21 cellular contexts compared by ENCODE assay signal in genomic region chr17:9174779-9175574, GRCh38.
DNase-seq lines count a peak whose midpoint lies in the region; ATAC-seq and TF ChIP-seq lines count a peak whose summit lies in the region.
"Had no signal": no experiment of that assay in that cellular context is flagged by ENCODE, and none has a peak within 500 bp of the region (broad histone marks: within the 10 kb centered on the region; RNA-seq: fewer than 3 reads in every experiment).

No MANE protein-coding gene starts in this region.

- H3K27ac ChIP-seq in Karpas-422 (ENCODE audit: low read length), result no peak overlapping the region
- peak overlapping the region in 3 of 4 donors; percentile 49 to 61 (median 54) for H3K27ac ChIP-seq in esophagus squamous epithelium
- H3K27ac ChIP-seq in right cardiac atrium (ENCODE audit: low read length), result no peak overlapping the region
- H3K27ac ChIP-seq in osteoblast (ENCODE audit: low read depth, low read length), result no peak overlapping the region
- peak overlapping the region in 1 of 4 donors; percentile 12 for H3K27ac ChIP-seq in sigmoid colon
- H3K27ac ChIP-seq: HL-60, KMS-11, Peyer's patch, SJSA1 had no signal

- H3K9me3 Mint-ChIP-seq in Calu3 (ENCODE audit: low read depth, unreplicated experiment), result no peaks in the 10 kb centered on the region
- H3K9me3 Mint-ChIP-seq: CD4-positive, CD25-positive, alpha-beta regulatory T cell had no signal

- no peak for TF ChIP-seq POLR2A in esophagus squamous epithelium (IDR thresholded peaks at IDR 0.05)
- TF ChIP-seq POLR2A in sigmoid colon (IDR thresholded peaks at IDR 0.05), result no peak

- H3K9me2 ChIP-seq in Karpas-422 (replicated peaks; ENCODE audit: insufficient read depth, low read length), result no peaks in the 10 kb centered on the region

- 83 to 92% methylated on average over 2 to 6 of the region's 9 CpGs for WGBS in esophagus squamous epithelium, 2 donors
- 82% methylated on average over 9 of the region's 9 CpGs for WGBS in right cardiac atrium
- 93% methylated on average over 9 of the region's 9 CpGs for WGBS in sigmoid colon, 2 donors

- H3K4me3 ChIP-seq in Karpas-422 (ENCODE audit: low read length) (no peak overlapping the region), esophagus squamous epithelium (no peak overlapping the region), right cardiac atrium (ENCODE audit: low read length) (no peak overlapping the region), osteoblast (ENCODE audit: insufficient read depth, low read length) (no peak overlapping the region), sigmoid colon (no peak overlapping the region)
- H3K4me3 ChIP-seq: HAP-1, Peyer's patch, SJSA1 had no signal

- no peak overlapping the region for H3K9ac ChIP-seq in Karpas-422 (ENCODE audit: low read length)
- H3K9ac ChIP-seq: KMS-11 had no signal

- no peaks in the 10 kb centered on the region for H4K20me1 ChIP-seq in Karpas-422 (ENCODE audit: insufficient read depth, low read depth, low read length)
- no peaks in the 10 kb centered on the region for H4K20me1 ChIP-seq in osteoblast (ENCODE audit: insufficient read depth, low read length)

- ATAC-seq in right cardiac atrium, result peak; percentile 15 to 28

- TF ChIP-seq CTCF in esophagus squamous epithelium (IDR thresholded peaks at IDR 0.05) (peak in 1 of 6 experiments; percentile 6), osteoblast (IDR thresholded peaks at IDR 0.05; ENCODE audit: extremely low read depth, low read depth, low read length) (no peak), Calu3 (IDR thresholded peaks at IDR 0.05; ENCODE audit: unreplicated experiment) (no peak), sigmoid colon (IDR thresholded peaks at IDR 0.05) (no peak)

- H3K27me3 ChIP-seq in Karpas-422 (ENCODE audit: low read length) (no peaks in the 10 kb centered on the region), esophagus squamous epithelium (no peaks in the 10 kb centered on the region), right cardiac atrium (ENCODE audit: control insufficient read depth, insufficient read depth) (no peaks in the 10 kb centered on the region), osteoblast (ENCODE audit: insufficient read depth, low read length) (no peaks in the 10 kb centered on the region), sigmoid colon (no peaks in the 10 kb centered on the region)
- H3K27me3 ChIP-seq: Peyer's patch, SJSA1 had no signal

- no TSS peak for BruUV-seq in Calu3 (replicated peaks; lab: Mats Ljungman, UMichigan)

- no peaks in the 10 kb centered on the region for H3K36me3 Mint-ChIP-seq in Calu3 (ENCODE audit: insufficient read depth, unreplicated experiment)
- H3K36me3 Mint-ChIP-seq: CD4-positive, CD25-positive, alpha-beta regulatory T cell had no signal

- CTCF ChIA-PET in Calu3 (lab: Charles Lee), result no interaction called here

- no peaks in the 10 kb centered on the region for H3K79me2 ChIP-seq in Karpas-422 (ENCODE audit: low read length)
- H3K79me2 ChIP-seq in osteoblast (ENCODE audit: insufficient read depth, low read length), result no peaks in the 10 kb centered on the region

- H2AFZ ChIP-seq in Karpas-422 (ENCODE audit: low read length) (no peak overlapping the region), osteoblast (ENCODE audit: low read length) (no peak overlapping the region)

- no peaks in the 10 kb centered on the region for H3K4me1 Mint-ChIP-seq in Calu3 (ENCODE audit: low read depth, unreplicated experiment)

- H3K4me2 ChIP-seq in Karpas-422 (ENCODE audit: low read depth, low read length, poor library complexity, severe bottlenecking), result no peak overlapping the region
- H3K4me2 ChIP-seq in osteoblast (ENCODE audit: insufficient read depth, low read length), result no peak overlapping the region
- H3K4me2 ChIP-seq: KMS-11 had no signal

- H3K9me3 ChIP-seq in Karpas-422 (ENCODE audit: low read length) (no peaks in the 10 kb centered on the region), esophagus squamous epithelium (no peaks in the 10 kb centered on the region), right cardiac atrium (ENCODE audit: control insufficient read depth, low read length) (no peaks in the 10 kb centered on the region), osteoblast (ENCODE audit: low read depth, low read length) (no peaks in the 10 kb centered on the region), sigmoid colon (no peaks in the 10 kb centered on the region)
- H3K9me3 ChIP-seq: HAP-1, Peyer's patch, SJSA1 had no signal

- intact Hi-C loops in esophagus squamous epithelium (cut with DNase I) (no loop called here), right cardiac atrium (cut with DNase I) (no loop called here), Calu3 (cut with micrococcal nuclease; ENCODE audit: unreplicated experiment) (no loop called here), sigmoid colon (cut with DNase I) (no loop called here)

- DNase-seq in Karpas-422, result peak; percentile 33
- no peak for DNase-seq in esophagus squamous epithelium (lab: John Stamatoyannopoulos, UW)
- DNase-seq in right cardiac atrium, result peak in 1 of 3 donors; percentile 58
- DNase-seq in osteoblast (ENCODE audit: insufficient read length, low spot score, missing footprints), result peak; percentile 26
- DNase-seq in activated naive CD4-positive, alpha-beta T cell (lab: John Stamatoyannopoulos, UW), result no peak
- no peak for DNase-seq in Calu3
- DNase-seq in NCI-H1417 treated with DMSO at 0.1 percent for 48 hours (lab: John Stamatoyannopoulos, UW), result no peak
- DNase-seq in sigmoid colon, result no peak
- DNase-seq: CD4-positive, CD25-positive, alpha-beta regulatory T cell; DMS79; NCI-H1105 treated with DMSO at 0.1 percent for 48 hours; NCI-H1694; NCI-H2081; NCI-H2171; NCI-H345; NCI-H524 treated with DMSO at 0.1 percent for 48 hours; Peyer's patch had no signal

- H3K4me1 ChIP-seq in Karpas-422 (ENCODE audit: low read length) (no peaks in the 10 kb centered on the region), esophagus squamous epithelium (peaks cover 12 to 85% (median 28%) of the 10 kb centered on the region in 3 donors), right cardiac atrium (ENCODE audit: control insufficient read depth, insufficient read depth, low read length) (no peaks in the 10 kb centered on the region), osteoblast (ENCODE audit: insufficient read depth, low read length) (no peaks in the 10 kb centered on the region), sigmoid colon (peaks cover 0 to 13% (median 9%) of the 10 kb centered on the region in 4 donors)
- H3K4me1 ChIP-seq: HAP-1, Peyer's patch, SJSA1 had no signal

- peaks cover 25% of the 10 kb centered on the region for H3K27me3 Mint-ChIP-seq in Calu3 (ENCODE audit: unreplicated experiment)
- H3K27me3 Mint-ChIP-seq: CD4-positive, CD25-positive, alpha-beta regulatory T cell had no signal

- no peak overlapping the region for H3K4me3 Mint-ChIP-seq in Calu3 (ENCODE audit: low read depth, unreplicated experiment)
- H3K4me3 Mint-ChIP-seq: CD4-positive, CD25-positive, alpha-beta regulatory T cell had no signal

- TF ChIP-seq EP300 in sigmoid colon (IDR thresholded peaks at IDR 0.05), result no peak

- H3K36me3 ChIP-seq in Karpas-422 (ENCODE audit: insufficient read depth, low read length) (no peaks in the 10 kb centered on the region), esophagus squamous epithelium (no peaks in the 10 kb centered on the region), osteoblast (ENCODE audit: insufficient read depth, low read length) (no peaks in the 10 kb centered on the region), sigmoid colon (no peaks in the 10 kb centered on the region)
- H3K36me3 ChIP-seq: HAP-1, Peyer's patch, SJSA1 had no signal

- H3K27ac Mint-ChIP-seq in Calu3 (ENCODE audit: unreplicated experiment), result no peak overlapping the region
- H3K27ac Mint-ChIP-seq: CD4-positive, CD25-positive, alpha-beta regulatory T cell had no signal

Comparison
In these comparisons a context has a peak if more than half of its experiments do, and no peak if none do; other contexts are left out.
1. DNase-seq: peak in Karpas-422 (single experiment) and osteoblast (single experiment); none in esophagus squamous epithelium (single experiment), activated naive CD4-positive, alpha-beta T cell (0 of 4), Calu3 (single experiment), NCI-H1417 treated with DMSO at 0.1 percent for 48 hours (single experiment) and sigmoid colon (single experiment).
2. H3K27ac ChIP-seq: peak in esophagus squamous epithelium (3 of 4); none in Karpas-422 (single experiment), right cardiac atrium (single experiment) and osteoblast (single experiment).